In genomic region chr17:81520021-81520894, GRCh38 we compare ENCODE assay signal across 10 cellular contexts. TPM values are rescaled to one million over a fixed set of nuclear protein-coding genes. Genes with fewer than 3 reads are reported as not detected.
DNase-seq lines count a peak whose midpoint lies in the region; ATAC-seq and TF ChIP-seq lines count a peak whose summit lies in the region.
"Had no signal": no experiment of that assay in that cellular context is flagged by ENCODE, and none has a peak within 500 bp of the region (broad histone marks: within the 10 kb centered on the region; RNA-seq: fewer than 3 reads in every experiment).

No MANE protein-coding gene starts in this region.

- POLR2A ChIA-PET in T-cell (lab: Charles Lee) = no interaction called here

- H3K4me3 Mint-ChIP-seq in activated T-cell treated with anti-CD3 and anti-CD28 coated beads, Interleukin-2, amount 50 U/mL, for 72 hours = peak overlapping the region; percentile 66 to 71
- H3K4me3 Mint-ChIP-seq in T-cell = peak overlapping the region; percentile 27 to 37 (median 31)

- peaks cover 10% of the 10 kb centered on the region for H3K4me1 ChIP-seq in iPS-20b (ENCODE audit: insufficient read depth, low read length)
- H3K4me1 ChIP-seq in stomach = peaks cover 41 to 65% (median 63%) of the 10 kb centered on the region in 4 donors

- no peaks in the 10 kb centered on the region for H3K9me3 Mint-ChIP-seq in activated T-cell treated with anti-CD3 and anti-CD28 coated beads, Interleukin-2, amount 50 U/mL, for 72 hours
- no peaks in the 10 kb centered on the region for H3K9me3 Mint-ChIP-seq in T-cell

- H3K4me1 Mint-ChIP-seq in activated T-cell treated with anti-CD3 and anti-CD28 coated beads, Interleukin-2, amount 50 U/mL, for 72 hours (ENCODE audit: low read depth) = peaks cover 18% of the 10 kb centered on the region
- H3K4me1 Mint-ChIP-seq in T-cell = peaks cover 19 to 28% (median 27%) of the 10 kb centered on the region in 3 donors

- intact Hi-C loops in stomach (cut with DNase I; ENCODE audit: low total_unique reads) = no loop called here

- no peak overlapping the region for H3K27ac Mint-ChIP-seq in activated T-cell treated with anti-CD3 and anti-CD28 coated beads, Interleukin-2, amount 50 U/mL, for 72 hours
- H3K27ac Mint-ChIP-seq in T-cell = peak overlapping the region in 1 of 2 donors; percentile 79

- H3K36me3 Mint-ChIP-seq in activated T-cell treated with anti-CD3 and anti-CD28 coated beads, Interleukin-2, amount 50 U/mL, for 72 hours (ENCODE audit: insufficient read depth in 2 of 2) = no peaks in the 10 kb centered on the region
- H3K36me3 Mint-ChIP-seq in T-cell = no peaks in the 10 kb centered on the region

- no peak for TF ChIP-seq CTCF in stomach (IDR thresholded peaks at IDR 0.05)

- H3K27me3 ChIP-seq in iPS-20b (ENCODE audit: insufficient read depth, low read length) (peaks cover 70% of the 10 kb centered on the region), stomach (peaks cover 0 to 29% (median 21%) of the 10 kb centered on the region in 3 donors)

- DNase-seq in activated T-cell treated with anti-CD3 and anti-CD28 coated beads, Interleukin-2, amount 50 U/mL, for 72 hours = no peak
- no peak for DNase-seq in activated T-cell treated with anti-CD3 and anti-CD28 coated beads for 4 hours
- no peak for DNase-seq in T-cell
- DNase-seq in stomach = no peak
- no peak for DNase-seq in NCI-H1436 treated with DMSO at 0.1 percent for 48 hours (lab: John Stamatoyannopoulos, UW)
- DNase-seq in stimulated activated CD4-positive, alpha-beta T cell treated with anti-CD3 and anti-CD28 coated beads, Interleukin-2, amount 100 ng/mL, for 48 hours = no peak
- DNase-seq: NCI-H2227 treated with DMSO at 0.1 percent for 48 hours had no signal

- H3K4me3 ChIP-seq in iPS-20b (ENCODE audit: low read length) (peak overlapping the region; percentile 62; the same call in 1 of the 2 replicates), stomach (peak overlapping the region in 3 of 4 donors; percentile 50 to 90 (median 75))

- CTCF ChIA-PET in T-cell (lab: Charles Lee) = no interaction called here

- no peak for TF ChIP-seq EP300 in stomach (IDR thresholded peaks at IDR 0.05)

- H3K27ac ChIP-seq in iPS-20b (ENCODE audit: low read length) = no peak overlapping the region
- H3K27ac ChIP-seq in stomach = peak overlapping the region; percentile 85 to 100 (median 100)

- no peak for ATAC-seq in activated T-cell treated with anti-CD3 and anti-CD28 coated beads, Interleukin-2, amount 50 U/mL, for 72 hours (replicated peaks in 1 of 2)
- no peak for ATAC-seq in T-cell (replicated peaks in 1 of 4)
- ATAC-seq in GM18858 (IDR thresholded peaks at IDR 0.05; ENCODE audit: unreplicated experiment) = no peak

- H3K27me3 Mint-ChIP-seq in activated T-cell treated with anti-CD3 and anti-CD28 coated beads, Interleukin-2, amount 50 U/mL, for 72 hours (ENCODE audit: low read depth) = no peaks in the 10 kb centered on the region
- peaks cover 0 to 11% of the 10 kb centered on the region in 2 donors for H3K27me3 Mint-ChIP-seq in T-cell

- TF ChIP-seq POLR2A in stomach (IDR thresholded peaks at IDR 0.05) = no peak

- H3K9ac ChIP-seq in iPS-20b (ENCODE audit: low read depth, low read length) = peak overlapping the region; percentile 51; the same call in 1 of the 2 replicates

- 55 to 75% (median 69%) methylated on average over 7 to 14 of the region's 14 CpGs for WGBS in stomach, 5 donors

- H3K36me3 ChIP-seq in iPS-20b (ENCODE audit: insufficient read depth, low read depth, low read length) = no peaks in the 10 kb centered on the region
- H3K36me3 ChIP-seq in stomach = no peaks in the 10 kb centered on the region

- H3K9me3 ChIP-seq in iPS-20b (ENCODE audit: insufficient read depth, low read depth, low read length) = no peaks in the 10 kb centered on the region
- H3K9me3 ChIP-seq in stomach = no peaks in the 10 kb centered on the region

RNA-seq across cellular contexts. Expression of gene ACTG1, which starts 7.7 kb away (rescaled TPM):
- 1,000 to 10,000 TPM; 3,862 to 3,966 TPM for total RNA-seq in activated T-cell treated with anti-CD3 and anti-CD28 coated beads, Interleukin-2, amount 50 U/mL, for 72 hours
- total RNA-seq in T-cell = 1,000 to 10,000 TPM; 1,183 to 1,383 (median 1,262) TPM
- total RNA-seq in stomach = 1,000 to 10,000 TPM in 4 of 5 donors, 100 to 1,000 TPM in 1; 978 to 2,952 (median 1,777) TPM
- polyA plus RNA-seq in stomach = 1,000 to 10,000 TPM; 1,866 to 2,457 (median 2,070) TPM

RNA-seq across cellular contexts. Expression of gene FSCN2, which starts 7.9 kb away (rescaled TPM):
- 1 to 10 TPM in 1 of 2 donors, under 1 TPM in 1; 0.95 to 1.8 TPM for total RNA-seq in activated T-cell treated with anti-CD3 and anti-CD28 coated beads, Interleukin-2, amount 50 U/mL, for 72 hours
- total RNA-seq in T-cell (1 to 10 TPM in 3 of 5 donors, under 1 TPM in 2; 0.91 to 4.2 (median 1.2) TPM), stomach (10 to 100 TPM in 1 of 5 donors, 1 to 10 TPM in 3, not detected in 1; 2.8 to 21.7 (median 6.2) TPM)
- polyA plus RNA-seq in stomach = 1 to 10 TPM in 2 of 3 donors, under 1 TPM in 1; 0.90 to 2.7 (median 2.1) TPM
- polyA plus RNA-seq: liver had no signal

RNA-seq across cellular contexts. Expression of gene FAAP100, which starts 31.9 kb away (rescaled TPM):
- total RNA-seq in activated T-cell treated with anti-CD3 and anti-CD28 coated beads, Interleukin-2, amount 50 U/mL, for 72 hours = 10 to 100 TPM; 21.3 to 29.1 TPM
- total RNA-seq in T-cell = 10 to 100 TPM; 31.7 to 62.1 (median 59.0) TPM
- 100 to 1,000 TPM in 1 of 5 donors, 10 to 100 TPM in 4; 11.9 to 130 (median 51.8) TPM for total RNA-seq in stomach
- 10 to 100 TPM; 12.2 to 17.1 (median 17.0) TPM for polyA plus RNA-seq in stomach
